Comparison of ENCODE assay signal across 1 cellular context in genomic region chr2:64860321-64860751, GRCh38.
TF ChIP-seq lines count a peak whose summit lies in the region.

No MANE protein-coding gene starts in this region.

TF ChIP-seq in GM12878, 131 proteins besides CTCF, POLR2A, EP300 and RAD21 (continued from another document):
- TF ChIP-seq, protein P1, sequence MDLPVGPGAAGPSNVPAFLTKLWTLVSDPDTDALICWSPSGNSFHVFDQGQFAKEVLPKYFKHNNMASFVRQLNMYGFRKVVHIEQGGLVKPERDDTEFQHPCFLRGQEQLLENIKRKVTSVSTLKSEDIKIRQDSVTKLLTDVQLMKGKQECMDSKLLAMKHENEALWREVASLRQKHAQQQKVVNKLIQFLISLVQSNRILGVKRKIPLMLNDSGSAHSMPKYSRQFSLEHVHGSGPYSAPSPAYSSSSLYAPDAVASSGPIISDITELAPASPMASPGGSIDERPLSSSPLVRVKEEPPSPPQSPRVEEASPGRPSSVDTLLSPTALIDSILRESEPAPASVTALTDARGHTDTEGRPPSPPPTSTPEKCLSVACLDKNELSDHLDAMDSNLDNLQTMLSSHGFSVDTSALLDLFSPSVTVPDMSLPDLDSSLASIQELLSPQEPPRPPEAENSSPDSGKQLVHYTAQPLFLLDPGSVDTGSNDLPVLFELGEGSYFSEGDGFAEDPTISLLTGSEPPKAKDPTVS (IDR thresholded peaks at IDR 0.05; ENCODE audit: low read depth, low read length) = no peak
- TF ChIP-seq ZBTB11 (CRISPR knock-in tag; IDR thresholded peaks at IDR 0.05) (no peak), KAT2A (conservative IDR thresholded peaks at IDR 0.05; ENCODE audit: control insufficient read depth, low read depth, low read length) (no peak), SREBF1 (IDR thresholded peaks at IDR 0.05; ENCODE audit: low read length) (no peak), POLR2AphosphoS5 (IDR thresholded peaks at IDR 0.05; ENCODE audit: low read length) (no peak), ETV6 (conservative IDR thresholded peaks at IDR 0.05 in 1 of 2, IDR thresholded peaks at IDR 0.05 in 1 of 2; ENCODE audit: borderline replicate concordance in 1 of 2, low read depth in 1 of 2) (no peak), PAX5 (IDR thresholded peaks at IDR 0.05; ENCODE audit: borderline replicate concordance, low read depth, low read length) (peak; percentile 18; the same call in 1 of the 2 replicates), STAT1 (conservative IDR thresholded peaks at IDR 0.05) (no peak), HDGF (IDR thresholded peaks at IDR 0.05) (0 out of 2 replicates have a peak, but pooled peaks have one; percentile 86)
- TF ChIP-seq, protein P2, sequence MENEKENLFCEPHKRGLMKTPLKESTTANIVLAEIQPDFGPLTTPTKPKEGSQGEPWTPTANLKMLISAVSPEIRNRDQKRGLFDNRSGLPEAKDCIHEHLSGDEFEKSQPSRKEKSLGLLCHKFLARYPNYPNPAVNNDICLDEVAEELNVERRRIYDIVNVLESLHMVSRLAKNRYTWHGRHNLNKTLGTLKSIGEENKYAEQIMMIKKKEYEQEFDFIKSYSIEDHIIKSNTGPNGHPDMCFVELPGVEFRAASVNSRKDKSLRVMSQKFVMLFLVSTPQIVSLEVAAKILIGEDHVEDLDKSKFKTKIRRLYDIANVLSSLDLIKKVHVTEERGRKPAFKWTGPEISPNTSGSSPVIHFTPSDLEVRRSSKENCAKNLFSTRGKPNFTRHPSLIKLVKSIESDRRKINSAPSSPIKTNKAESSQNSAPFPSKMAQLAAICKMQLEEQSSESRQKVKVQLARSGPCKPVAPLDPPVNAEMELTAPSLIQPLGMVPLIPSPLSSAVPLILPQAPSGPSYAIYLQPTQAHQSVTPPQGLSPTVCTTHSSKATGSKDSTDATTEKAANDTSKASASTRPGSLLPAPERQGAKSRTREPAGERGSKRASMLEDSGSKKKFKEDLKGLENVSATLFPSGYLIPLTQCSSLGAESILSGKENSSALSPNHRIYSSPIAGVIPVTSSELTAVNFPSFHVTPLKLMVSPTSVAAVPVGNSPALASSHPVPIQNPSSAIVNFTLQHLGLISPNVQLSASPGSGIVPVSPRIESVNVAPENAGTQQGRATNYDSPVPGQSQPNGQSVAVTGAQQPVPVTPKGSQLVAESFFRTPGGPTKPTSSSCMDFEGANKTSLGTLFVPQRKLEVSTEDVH (IDR thresholded peaks at IDR 0.05; ENCODE audit: low read depth, partially characterized antibody) = no peak
